Comparison of ENCODE assay signal across 13 cellular contexts in genomic region chr11:16909375-16910035, GRCh38.
A peak's percentile ranks its signal among the peaks of the same experiment; 100 is the strongest.
DNase-seq lines count a peak whose midpoint lies in the region; ATAC-seq and TF ChIP-seq lines count a peak whose summit lies in the region.
"Had no signal": no experiment of that assay in that cellular context is flagged by ENCODE, and none has a peak within 500 bp of the region (broad histone marks: within the 10 kb centered on the region; RNA-seq: fewer than 3 reads in every experiment).

No MANE protein-coding gene starts in this region.

- intact Hi-C loops in sciatic nerve (cut with DNase I), result no loop called here
- intact Hi-C loops in left lung (cut with DNase I), result no loop called here

- no peaks in the 10 kb centered on the region for H3K9me3 Mint-ChIP-seq in immature natural killer cell

- no peaks in the 10 kb centered on the region for H3K36me3 ChIP-seq in left lung
- H3K36me3 ChIP-seq: lower lobe of right lung, thyroid gland had no signal

- H3K36me3 Mint-ChIP-seq in immature natural killer cell, result no peaks in the 10 kb centered on the region

- H3K9me3 ChIP-seq in left lung, result no peaks in the 10 kb centered on the region
- H3K9me3 ChIP-seq: lower lobe of right lung, thyroid gland had no signal

- H3K27ac ChIP-seq in left lung, result no peak overlapping the region
- H3K27ac ChIP-seq: lower lobe of right lung, thyroid gland had no signal

- ATAC-seq in GM21717 (IDR thresholded peaks at IDR 0.05; ENCODE audit: unreplicated experiment) (peak; percentile 59), HG03439 (IDR thresholded peaks at IDR 0.05; ENCODE audit: unreplicated experiment) (peak; percentile 85), sciatic nerve (peak; percentile 32), left lung (no peak)
- ATAC-seq: lower lobe of right lung had no signal

- no peak for TF ChIP-seq CTCF in left lung (IDR thresholded peaks at IDR 0.05)

- no peaks in the 10 kb centered on the region for H3K4me1 Mint-ChIP-seq in immature natural killer cell

- DNase-seq in NCI-H2107 treated with DMSO at 0.1 percent for 48 hours (lab: John Stamatoyannopoulos, UW; ENCODE audit: unreplicated experiment) (peak; percentile 37), NCI-H2107 (lab: John Stamatoyannopoulos, UW) (no peak), sciatic nerve (ENCODE audit: low spot score) (no peak), immature natural killer cell (no peak), left lung (no peak)
- DNase-seq in stimulated activated CD4-positive, alpha-beta T cell treated with anti-CD3 and anti-CD28 coated beads, Interleukin-4, amount 100 ng/mL, for 4 hours, result no peak
- DNase-seq: 8988T; activated gamma-delta T cell; lower lobe of right lung; stimulated activated CD4-positive, alpha-beta T cell treated with anti-CD3 and anti-CD28 coated beads, Interleukin-12 subunit alpha, Interleukin-12 subunit beta, amount 100 ng/mL, for 4 hours; thyroid gland had no signal

- H3K4me3 ChIP-seq in left lung, result no peak overlapping the region
- H3K4me3 ChIP-seq: lower lobe of right lung, thyroid gland had no signal

- H3K27ac Mint-ChIP-seq in immature natural killer cell, result no peak overlapping the region

- H3K27me3 ChIP-seq in left lung, result no peaks in the 10 kb centered on the region
- H3K27me3 ChIP-seq: thyroid gland had no signal

- H3K27me3 Mint-ChIP-seq in immature natural killer cell (ENCODE audit: low read depth in 3 of 3), result peaks cover 0 to 5% (median 0%) of the 10 kb centered on the region in 3 donors

- no peak overlapping the region for H3K4me3 Mint-ChIP-seq in immature natural killer cell

- H3K4me1 ChIP-seq in left lung, result no peaks in the 10 kb centered on the region
